In genomic region chr10:121900443-121901174, GRCh38 we compare ENCODE assay signal across 9 cellular contexts. TPM values are rescaled to one million over a fixed set of nuclear protein-coding genes. Genes with fewer than 3 reads are reported as not detected.
DNase-seq lines count a peak whose midpoint lies in the region; ATAC-seq, FAIRE-seq and TF ChIP-seq lines count a peak whose summit lies in the region.
"Had no signal": no experiment of that assay in that cellular context is flagged by ENCODE, and none has a peak within 500 bp of the region (broad histone marks: within the 10 kb centered on the region; RNA-seq: fewer than 3 reads in every experiment).

No MANE protein-coding gene starts in this region.

- H2AFZ ChIP-seq in keratinocyte (ENCODE audit: control insufficient read depth, low read length), result peak overlapping the region; percentile 2

- WGBS in suprapubic skin, result 43% methylated on average over 10 of the region's 10 CpGs

- no peaks in the 10 kb centered on the region for H3K27me3 Mint-ChIP-seq in CD4-positive, CD25-positive, alpha-beta regulatory T cell

- peak; percentile 46 to 63 (median 51) for TF ChIP-seq CTCF in keratinocyte (optimal IDR thresholded peaks at IDR 0.05 in 1 of 3, IDR thresholded peaks at IDR 0.05 in 1 of 3, conservative IDR thresholded peaks at IDR 0.05 in 1 of 3; ENCODE audit: extremely low read depth in 1 of 3, insufficient read depth in 2 of 3, low read length in 3 of 3)
- peak; percentile 55 to 57 for TF ChIP-seq CTCF in suprapubic skin (IDR thresholded peaks at IDR 0.05)

- H3K36me3 Mint-ChIP-seq in CD4-positive, CD25-positive, alpha-beta regulatory T cell, result peaks cover 33% of the 10 kb centered on the region

- peak; percentile 50 to 62 for ATAC-seq in CD4-positive, CD25-positive, alpha-beta regulatory T cell (ENCODE audit: low read depth in 2 of 2)
- ATAC-seq in GM18867 (IDR thresholded peaks at IDR 0.05; ENCODE audit: unreplicated experiment) (peak; percentile 85), HG03469 (IDR thresholded peaks at IDR 0.05; ENCODE audit: unreplicated experiment) (peak; percentile 81)

- peaks cover 22% of the 10 kb centered on the region for H3K36me3 ChIP-seq in CD4-positive, CD25-positive, alpha-beta regulatory T cell (ENCODE audit: control insufficient read depth, insufficient read depth, low read length)
- H3K36me3 ChIP-seq in keratinocyte (ENCODE audit: control insufficient read depth in 2 of 2, extremely low read depth in 1 of 2, insufficient read depth in 2 of 2, low read length in 2 of 2) (peaks cover 1 to 9% of the 10 kb centered on the region in 2 experiments), suprapubic skin (peaks cover 23% of the 10 kb centered on the region)

- no peaks in the 10 kb centered on the region for H3K9me3 Mint-ChIP-seq in CD4-positive, CD25-positive, alpha-beta regulatory T cell

- H3K4me3 ChIP-seq in CD4-positive, CD25-positive, alpha-beta regulatory T cell (ENCODE audit: low read depth, low read length), result no peak overlapping the region
- H3K4me3 ChIP-seq in keratinocyte (ENCODE audit: control insufficient read depth in 2 of 3, extremely low read depth in 1 of 3, insufficient read depth in 2 of 3, low read depth in 1 of 3, low read length in 3 of 3), result no peak overlapping the region
- H3K4me3 ChIP-seq in suprapubic skin, result no peak overlapping the region
- H3K4me3 ChIP-seq: SK-N-MC had no signal

- DNase-seq in CD4-positive, CD25-positive, alpha-beta regulatory T cell, result peak in 2 of 3 donors; percentile 34 to 67
- peak; percentile 43 for DNase-seq in NCI-H526 treated with DMSO at 0.1 percent for 48 hours (lab: John Stamatoyannopoulos, UW)
- DNase-seq in brain pericyte (ENCODE audit: low read depth, low spot score), result peak; percentile 24
- peak; percentile 7 for DNase-seq in keratinocyte (ENCODE audit: low read depth, low spot score)
- no peak for DNase-seq in suprapubic skin (ENCODE audit: low spot score in 2 of 2)
- no peak for DNase-seq in GOT3 (lab: John Stamatoyannopoulos, UW)

- H3K9me3 ChIP-seq in CD4-positive, CD25-positive, alpha-beta regulatory T cell (ENCODE audit: control insufficient read depth in 2 of 2, low read length in 2 of 2), result no peaks in the 10 kb centered on the region
- H3K9me3 ChIP-seq in keratinocyte (ENCODE audit: control insufficient read depth, low read depth, low read length) (no peaks in the 10 kb centered on the region), suprapubic skin (no peaks in the 10 kb centered on the region)

- H3K4me1 ChIP-seq in CD4-positive, CD25-positive, alpha-beta regulatory T cell (ENCODE audit: control insufficient read depth, insufficient read depth, low read length, poor library complexity, severe bottlenecking), result no peaks in the 10 kb centered on the region
- H3K4me1 ChIP-seq in keratinocyte (ENCODE audit: control insufficient read depth, extremely low read depth, insufficient read depth, low read length) (no peaks in the 10 kb centered on the region), suprapubic skin (no peaks in the 10 kb centered on the region)

- no peak for FAIRE-seq in keratinocyte (lab: Jason Lieb, UNC)

- dilution Hi-C loops in keratinocyte (cut with MboI; ENCODE audit: extremely low pct_ligation_motif_present, low sequenced_read_pairs), result no loop called here

- no peak for TF ChIP-seq POLR2A in suprapubic skin (IDR thresholded peaks at IDR 0.05)

- no peaks in the 10 kb centered on the region for H3K9me1 ChIP-seq in keratinocyte (ENCODE audit: control insufficient read depth, extremely low read depth, insufficient read depth, low read length)

- peak overlapping the region in 2 of 3 donors; percentile 13 to 56 for H3K27ac Mint-ChIP-seq in CD4-positive, CD25-positive, alpha-beta regulatory T cell

- no peaks in the 10 kb centered on the region for H4K20me1 ChIP-seq in keratinocyte (ENCODE audit: control insufficient read depth, extremely low read depth, insufficient read depth, low read length)

- H3K4me2 ChIP-seq in keratinocyte (ENCODE audit: control insufficient read depth, extremely low read depth, insufficient read depth, low read depth, low read length), result no peak overlapping the region

- no peaks in the 10 kb centered on the region for H3K27me3 ChIP-seq in CD4-positive, CD25-positive, alpha-beta regulatory T cell (ENCODE audit: control insufficient read depth, insufficient read depth, low read length)
- no peaks in the 10 kb centered on the region for H3K27me3 ChIP-seq in keratinocyte (ENCODE audit: control insufficient read depth, extremely low read depth, insufficient read depth, low read length)
- no peaks in the 10 kb centered on the region for H3K27me3 ChIP-seq in suprapubic skin

- no peak overlapping the region for H3K27ac ChIP-seq in CD4-positive, CD25-positive, alpha-beta regulatory T cell (ENCODE audit: insufficient read depth, low read length, poor library complexity, severe bottlenecking)
- H3K27ac ChIP-seq in keratinocyte (ENCODE audit: control insufficient read depth, insufficient read depth, low read length), result no peak overlapping the region
- no peak overlapping the region for H3K27ac ChIP-seq in suprapubic skin
- H3K27ac ChIP-seq: SK-N-MC had no signal

- no peaks in the 10 kb centered on the region for H3K79me2 ChIP-seq in keratinocyte (ENCODE audit: control insufficient read depth, insufficient read depth, low read length)

- H3K4me1 Mint-ChIP-seq in CD4-positive, CD25-positive, alpha-beta regulatory T cell, result peaks cover 5 to 10% (median 6%) of the 10 kb centered on the region in 4 donors

- H3K9ac ChIP-seq in keratinocyte (ENCODE audit: control insufficient read depth, extremely low read depth, insufficient read depth, low read length), result no peak overlapping the region

- no peak overlapping the region for H3K4me3 Mint-ChIP-seq in CD4-positive, CD25-positive, alpha-beta regulatory T cell

- TF ChIP-seq EP300 in suprapubic skin (IDR thresholded peaks at IDR 0.05), result no peak

RNA-seq across cellular contexts. Expression of gene ATE1, which starts 27.2 kb away (rescaled TPM):
- 34.5 TPM for total RNA-seq in CD4-positive, CD25-positive, alpha-beta regulatory T cell
- 10 to 100 TPM; 29.9 to 39.5 (median 34.3) TPM for polyA plus RNA-seq in CD4-positive, CD25-positive, alpha-beta regulatory T cell
- 10.2 to 14.9 TPM (median 12.2 TPM) in 3 replicates for polyA plus RNA-seq in keratinocyte
- 6.6 TPM for polyA plus RNA-seq in keratinocyte (2011; ENCODE audit: low read depth)
- 8.4 and 12.3 TPM in 2 replicates for polyA plus RNA-seq in keratinocyte (2011; cell fraction: cytosol; rRNA removed)
- polyA plus RNA-seq in keratinocyte (2011; cell fraction: nucleus; rRNA removed), result 9.5 and 10.4 TPM in 2 replicates
- 7.7 and 11.9 TPM in 2 replicates for polyA plus RNA-seq in keratinocyte (2012; ENCODE audit: low replicate concordance)
- 10.0 to 26.2 TPM (median 19.0 TPM) in 3 replicates for polyA minus RNA-seq in keratinocyte
- 13.8 TPM for polyA minus RNA-seq in keratinocyte (2011; cell fraction: cytosol; rRNA and poly(A)+ RNA removed)
- polyA minus RNA-seq in keratinocyte (2011; cell fraction: nucleus; rRNA and poly(A)+ RNA removed), result 17.8 and 19.5 TPM in 2 replicates
- total RNA-seq in suprapubic skin, result 10 to 100 TPM; 20.3 to 23.2 (median 21.7) TPM

Comparison
In these comparisons a context has a peak if more than half of its experiments do, and no peak if none do; other contexts are left out.
1. DNase-seq: peak in CD4-positive, CD25-positive, alpha-beta regulatory T cell (2 of 3), NCI-H526 treated with DMSO at 0.1 percent for 48 hours (single experiment), brain pericyte (single experiment) and keratinocyte (single experiment); none in suprapubic skin (0 of 2) and GOT3 (single experiment).
2. Peak in every context shown above with its lines, with median percentiles within 50 percentile points of each other: ATAC-seq.